11 cellular contexts compared by ENCODE assay signal in the genomic region with DNA sequence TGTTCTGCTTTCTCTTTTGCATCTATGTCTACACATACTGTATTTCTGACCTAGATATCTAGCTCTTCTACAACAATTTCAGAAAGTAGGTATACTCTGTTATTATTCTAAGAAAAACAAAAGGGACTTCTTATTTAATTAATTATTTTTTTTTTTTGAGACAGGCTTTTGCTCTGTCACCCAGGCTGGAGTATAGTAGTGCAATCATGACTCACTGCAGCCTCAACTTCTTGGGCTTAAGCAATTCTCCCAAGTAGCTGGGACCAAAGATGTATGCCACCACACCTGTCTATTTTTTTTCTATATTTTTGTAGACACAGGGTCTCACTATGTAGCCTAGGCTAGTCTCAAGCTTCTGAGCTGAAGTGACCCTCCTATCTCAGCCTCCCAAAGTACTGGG.
A peak's percentile ranks its signal among the peaks of the same experiment; 100 is the strongest.
DNase-seq lines count a peak whose midpoint lies in the region; ATAC-seq and TF ChIP-seq lines count a peak whose summit lies in the region.
"Had no signal": no experiment of that assay in that cellular context is flagged by ENCODE, and none has a peak within 500 bp of the region (broad histone marks: within the 10 kb centered on the region; RNA-seq: fewer than 3 reads in every experiment).

No MANE protein-coding gene starts in this region.

- intact Hi-C loops in lower leg skin (cut with DNase I; ENCODE audit: low total_unique reads) (no loop called here), mucosa of descending colon (cut with DNase I, micrococcal nuclease) (no loop called here)

- no peak overlapping the region for H3K27ac Mint-ChIP-seq in stimulated activated naive CD8-positive, alpha-beta T cell treated with anti-CD3 and anti-CD28 coated beads, Interleukin-15, amount 100 ng/mL, for 72 hours
- H3K27ac Mint-ChIP-seq in activated naive CD8-positive, alpha-beta T cell treated with anti-CD3 and anti-CD28 coated beads, Interleukin-2, amount 10 ng/mL, durations not matched to agents 7 days and 5 days: no peak overlapping the region

- no peaks in the 10 kb centered on the region for H3K36me3 ChIP-seq in mucosa of descending colon (ENCODE audit: low read depth)

- TF ChIP-seq CTCF in lower leg skin (IDR thresholded peaks at IDR 0.05) (no peak), mucosa of descending colon (IDR thresholded peaks at IDR 0.05) (no peak)

- no peaks in the 10 kb centered on the region for H3K27me3 Mint-ChIP-seq in stimulated activated naive CD8-positive, alpha-beta T cell treated with anti-CD3 and anti-CD28 coated beads, Interleukin-15, amount 100 ng/mL, for 72 hours
- H3K27me3 Mint-ChIP-seq in activated naive CD8-positive, alpha-beta T cell treated with anti-CD3 and anti-CD28 coated beads, Interleukin-2, amount 10 ng/mL, durations not matched to agents 7 days and 5 days: no peaks in the 10 kb centered on the region

- H3K4me1 Mint-ChIP-seq in stimulated activated naive CD8-positive, alpha-beta T cell treated with anti-CD3 and anti-CD28 coated beads, Interleukin-15, amount 100 ng/mL, for 72 hours: peaks cover 83% of the 10 kb centered on the region
- H3K4me1 Mint-ChIP-seq in activated naive CD8-positive, alpha-beta T cell treated with anti-CD3 and anti-CD28 coated beads, Interleukin-2, amount 10 ng/mL, durations not matched to agents 7 days and 5 days: peaks cover 46% of the 10 kb centered on the region

- DNase-seq in stimulated activated naive CD8-positive, alpha-beta T cell treated with anti-CD3 and anti-CD28 coated beads, Interleukin-15, Interleukin-2, amounts not matched to agents 100 U/mL and 50 U/mL, for 24 hours: no peak
- DNase-seq in stimulated activated naive CD8-positive, alpha-beta T cell treated with anti-CD3 and anti-CD28 coated beads, Interleukin-15, amount 100 ng/mL, for 72 hours: no peak
- DNase-seq in activated naive CD8-positive, alpha-beta T cell treated with anti-CD3 and anti-CD28 coated beads, Interleukin-2, amount 10 ng/mL, durations not matched to agents 7 days and 5 days: no peak
- DNase-seq in iris pigment epithelial cell (ENCODE audit: low read depth) (peak; percentile 80), lower leg skin (ENCODE audit: low spot score in 2 of 2) (no peak), NCI-H1105 (lab: John Stamatoyannopoulos, UW) (no peak), mucosa of descending colon (no peak)
- DNase-seq: DMS 273 treated with DMSO at 0.1 percent for 48 hours; stimulated activated CD4-positive, alpha-beta T cell treated with anti-CD3 and anti-CD28 coated beads, Interleukin-12 subunit alpha, Interleukin-12 subunit beta, amount 100 ng/mL, for 4 hours had no signal

- H3K9me3 ChIP-seq in mucosa of descending colon: no peaks in the 10 kb centered on the region

- ATAC-seq in stimulated activated naive CD8-positive, alpha-beta T cell treated with anti-CD3 and anti-CD28 coated beads, Interleukin-15, Interleukin-2, amounts not matched to agents 100 U/mL and 50 U/mL, for 24 hours: peak; percentile 34
- ATAC-seq in stimulated activated naive CD8-positive, alpha-beta T cell treated with anti-CD3 and anti-CD28 coated beads, Interleukin-15, amount 100 ng/mL, for 72 hours: no peak
- ATAC-seq in activated naive CD8-positive, alpha-beta T cell treated with anti-CD3 and anti-CD28 coated beads, Interleukin-2, amount 10 ng/mL, durations not matched to agents 7 days and 5 days (ENCODE audit: low read depth): peak; percentile 15
- ATAC-seq in mucosa of descending colon (no peak), HG03045 (IDR thresholded peaks at IDR 0.05; ENCODE audit: unreplicated experiment) (no peak)

- POLR2A ChIA-PET in activated naive CD8-positive, alpha-beta T cell treated with anti-CD3 and anti-CD28 coated beads, Interleukin-2, amount 10 ng/mL, durations not matched to agents 7 days and 5 days (lab: Charles Lee): interaction anchor here (0.7 to 0.9 kb wide), 2 partner anchors 9 to 17 kb away, joined by 3 to 4 read pairs; no protein-coding TSS in a partner anchor

- H3K4me1 ChIP-seq in mucosa of descending colon (ENCODE audit: low read depth): peaks cover 14% of the 10 kb centered on the region

- H3K4me3 ChIP-seq in lower leg skin (ENCODE audit: low read depth, poor library complexity, severe bottlenecking) (no peak overlapping the region), mucosa of descending colon (no peak overlapping the region)

- peak overlapping the region in 1 of 2 donors; percentile 5 for H3K4me3 Mint-ChIP-seq in stimulated activated naive CD8-positive, alpha-beta T cell treated with anti-CD3 and anti-CD28 coated beads, Interleukin-15, amount 100 ng/mL, for 72 hours
- H3K4me3 Mint-ChIP-seq in activated naive CD8-positive, alpha-beta T cell treated with anti-CD3 and anti-CD28 coated beads, Interleukin-2, amount 10 ng/mL, durations not matched to agents 7 days and 5 days: no peak overlapping the region
- H3K4me3 Mint-ChIP-seq: brain had no signal

- H3K9me3 Mint-ChIP-seq in stimulated activated naive CD8-positive, alpha-beta T cell treated with anti-CD3 and anti-CD28 coated beads, Interleukin-15, amount 100 ng/mL, for 72 hours: no peaks in the 10 kb centered on the region
- H3K9me3 Mint-ChIP-seq in activated naive CD8-positive, alpha-beta T cell treated with anti-CD3 and anti-CD28 coated beads, Interleukin-2, amount 10 ng/mL, durations not matched to agents 7 days and 5 days: peaks cover 1% of the 10 kb centered on the region

- peaks cover 43% of the 10 kb centered on the region for H3K36me3 Mint-ChIP-seq in activated naive CD8-positive, alpha-beta T cell treated with anti-CD3 and anti-CD28 coated beads, Interleukin-2, amount 10 ng/mL, durations not matched to agents 7 days and 5 days

- no peak for TF ChIP-seq POLR2A in lower leg skin (IDR thresholded peaks at IDR 0.05)

Comparison
In these comparisons a context has a peak if more than half of its experiments do, and no peak if none do; other contexts are left out.
1. ATAC-seq: peak in stimulated activated naive CD8-positive, alpha-beta T cell treated with anti-CD3 and anti-CD28 coated beads, Interleukin-15, Interleukin-2, amounts not matched to agents 100 U/mL and 50 U/mL, for 24 hours (single experiment) and activated naive CD8-positive, alpha-beta T cell treated with anti-CD3 and anti-CD28 coated beads, Interleukin-2, amount 10 ng/mL, durations not matched to agents 7 days and 5 days (single experiment); none in stimulated activated naive CD8-positive, alpha-beta T cell treated with anti-CD3 and anti-CD28 coated beads, Interleukin-15, amount 100 ng/mL, for 72 hours (single experiment), mucosa of descending colon (single experiment) and HG03045 (single experiment).